19 cellular contexts compared by ENCODE assay signal in genomic region chr5:138705007-138705406, GRCh38.
"Had no signal": no experiment of that assay in that cellular context is flagged by ENCODE, and none has a peak within 500 bp of the region (broad histone marks: within the 10 kb centered on the region; RNA-seq: fewer than 3 reads in every experiment).

No MANE protein-coding gene starts in this region.

- FAIRE-seq: endothelial cell of umbilical vein, islet of Langerhans, TTC549 had no signal

- H3K4me1 Mint-ChIP-seq: activated T-helper 17 cell treated with anti-CD3 and anti-CD28 coated beads, Interleukin-2, amount 50 U/mL, for 72 hours; stimulated activated naive B cell treated with anti-CD40 and anti-IgM and Interleukin-4, amounts not matched to agents 10 μg/mL and 1 μg/mL and 100 μg/mL, for 72 hours; T-cell had no signal

- H3K4me3 ChIP-seq: ascending aorta, gastrocnemius medialis, prostate gland had no signal

- H3K9me3 Mint-ChIP-seq: activated T-cell treated with anti-CD3 and anti-CD28 coated beads, Interleukin-2, amount 50 U/mL, for 24 hours; activated T-helper 17 cell treated with anti-CD3 and anti-CD28 coated beads, Interleukin-2, amount 50 U/mL, for 72 hours; nephron progenitor cell; stimulated activated naive B cell treated with anti-CD40 and anti-IgM and Interleukin-4, amounts not matched to agents 10 μg/mL and 1 μg/mL and 100 μg/mL, for 72 hours; T-cell had no signal

- H3K36me3 Mint-ChIP-seq: activated naive CD4-positive, alpha-beta T cell treated with anti-CD3 and anti-CD28 coated beads, Interleukin-2, amount 50 U/mL, for 72 hours; stimulated activated naive B cell treated with anti-CD40 and anti-IgM and Interleukin-4, amounts not matched to agents 10 μg/mL and 1 μg/mL and 100 μg/mL, for 72 hours; T-cell had no signal

- H3K4me1 ChIP-seq: ascending aorta, gastrocnemius medialis, prostate gland had no signal

- H3K27ac ChIP-seq: ascending aorta, gastrocnemius medialis, prostate gland had no signal

- H3K27me3 ChIP-seq: ascending aorta, gastrocnemius medialis had no signal

- H3K36me3 ChIP-seq: ascending aorta, gastrocnemius medialis, prostate gland had no signal

- ATAC-seq: activated naive CD4-positive, alpha-beta T cell treated with anti-CD3 and anti-CD28 coated beads, Interleukin-2, amount 50 U/mL, for 72 hours; activated T-helper 17 cell treated with anti-CD3 and anti-CD28 coated beads, Interleukin-2, amount 50 U/mL, for 72 hours; esophagus mucosa; gastrocnemius medialis; stimulated activated naive B cell treated with anti-CD40 and anti-IgM and Interleukin-4, amounts not matched to agents 10 μg/mL and 1 μg/mL and 100 μg/mL, for 72 hours; T-cell had no signal

- H3K4me3 Mint-ChIP-seq: activated T-cell treated with anti-CD3 and anti-CD28 coated beads, Interleukin-2, amount 50 U/mL, for 24 hours; activated T-helper 17 cell treated with anti-CD3 and anti-CD28 coated beads, Interleukin-2, amount 50 U/mL, for 72 hours; nephron progenitor cell; stimulated activated naive B cell treated with anti-CD40 and anti-IgM and Interleukin-4, amounts not matched to agents 10 μg/mL and 1 μg/mL and 100 μg/mL, for 72 hours; T-cell had no signal

- H3K27ac Mint-ChIP-seq: activated naive CD4-positive, alpha-beta T cell treated with anti-CD3 and anti-CD28 coated beads, Interleukin-2, amount 50 U/mL, for 72 hours; activated T-cell treated with anti-CD3 and anti-CD28 coated beads, Interleukin-2, amount 50 U/mL, for 24 hours; activated T-helper 17 cell treated with anti-CD3 and anti-CD28 coated beads, Interleukin-2, amount 50 U/mL, for 72 hours; nephron progenitor cell; stimulated activated naive B cell treated with anti-CD40 and anti-IgM and Interleukin-4, amounts not matched to agents 10 μg/mL and 1 μg/mL and 100 μg/mL, for 72 hours; T-cell had no signal

- DNase-seq: activated T-cell treated with anti-CD3 and anti-CD28 coated beads, Interleukin-2, amount 50 U/mL, for 24 hours; central memory CD4-positive, alpha-beta T cell; effector memory CD4-positive, alpha-beta T cell; gastrocnemius medialis; head of caudate nucleus; nephron progenitor cell; stimulated activated CD4-positive, alpha-beta T cell treated with anti-CD3 and anti-CD28 coated beads, Interleukin-2, amount 100 ng/mL, for 48 hours; stimulated activated CD8-positive, alpha-beta memory T cell treated with anti-CD3 and anti-CD28 coated beads, Interleukin-4, amount 100 ng/mL, for 48 hours; stimulated activated naive B cell treated with anti-CD40 and anti-IgM and Interleukin-4, amounts not matched to agents 10 μg/mL and 1 μg/mL and 100 μg/mL, for 72 hours; T-cell; trophoblast cell had no signal

- H3K9me3 ChIP-seq: ascending aorta, gastrocnemius medialis, prostate gland had no signal
